17 cellular contexts compared by ENCODE assay signal in genomic region chr7:33773053-33773452, GRCh38.
DNase-seq lines count a peak whose midpoint lies in the region; ATAC-seq and TF ChIP-seq lines count a peak whose summit lies in the region.
"Had no signal": no experiment of that assay in that cellular context is flagged by ENCODE, and none has a peak within 500 bp of the region (broad histone marks: within the 10 kb centered on the region; RNA-seq: fewer than 3 reads in every experiment).

No MANE protein-coding gene starts in this region.

- intact Hi-C loops in MCF 10A (cut with micrococcal nuclease) = no loop called here
- intact Hi-C loops in breast epithelium (cut with DNase I; ENCODE audit: low total_unique reads) = no loop called here
- intact Hi-C loops in left colon (cut with DNase I, micrococcal nuclease) = no loop called here

- no peak overlapping the region for H3K4me3 ChIP-seq in breast epithelium
- no peak overlapping the region for H3K4me3 ChIP-seq in SK-N-SH (ENCODE audit: low read depth in 2 of 2, low read length in 1 of 2)
- no peak overlapping the region for H3K4me3 ChIP-seq in fibroblast of mammary gland (ENCODE audit: control insufficient read depth, low read depth, low read length)
- H3K4me3 ChIP-seq: body of pancreas, pancreas, PC-9, spleen had no signal

- ATAC-seq in HG03175 (IDR thresholded peaks at IDR 0.05; ENCODE audit: unreplicated experiment) = no peak
- no peak for ATAC-seq in left colon
- no peak for ATAC-seq in HG02610 (IDR thresholded peaks at IDR 0.05; ENCODE audit: unreplicated experiment)
- ATAC-seq: body of pancreas, pancreas had no signal

- no peaks in the 10 kb centered on the region for H4K20me1 ChIP-seq in SK-N-SH (ENCODE audit: insufficient read depth)

- no peak overlapping the region for H3K27ac Mint-ChIP-seq in MCF 10A (ENCODE audit: low read depth, unreplicated experiment)

- peak; percentile 32 for DNase-seq in MCF 10A (ENCODE audit: unreplicated experiment)
- DNase-seq in breast epithelium (ENCODE audit: low spot score in 2 of 2) = no peak
- DNase-seq in SK-N-SH = no peak
- peak; percentile 93 for DNase-seq in fibroblast of mammary gland (ENCODE audit: low read depth)
- DNase-seq in left colon = no peak
- no peak for DNase-seq in NCI-H2227 (lab: John Stamatoyannopoulos, UW; ENCODE audit: unreplicated experiment)
- DNase-seq: body of pancreas; effector CD4-positive, alpha-beta T cell; glutamatergic neuron; KG1; NCI-H1436 treated with DMSO at 0.1 percent for 48 hours; NCI-H510A treated with DMSO at 0.1 percent for 48 hours; pancreas; PC-9; spleen had no signal

- no peak overlapping the region for H3K4me3 Mint-ChIP-seq in MCF 10A (ENCODE audit: unreplicated experiment)

- H3K9me3 ChIP-seq in breast epithelium = no peaks in the 10 kb centered on the region
- no peaks in the 10 kb centered on the region for H3K9me3 ChIP-seq in SK-N-SH
- H3K9me3 ChIP-seq: body of pancreas, pancreas, spleen had no signal

- H2AFZ ChIP-seq in SK-N-SH (ENCODE audit: low read depth) = no peak overlapping the region
- H2AFZ ChIP-seq: PC-9 had no signal

- H3K36me3 ChIP-seq in breast epithelium (no peaks in the 10 kb centered on the region), SK-N-SH (replicated peaks in 1 of 2; ENCODE audit: control insufficient read depth in 1 of 2, insufficient read depth in 2 of 2, low read length in 1 of 2) (no peaks in the 10 kb centered on the region)
- H3K36me3 ChIP-seq: pancreas, spleen had no signal

- H3K4me1 Mint-ChIP-seq in MCF 10A (ENCODE audit: insufficient read depth, unreplicated experiment) = peaks cover 20% of the 10 kb centered on the region

- H3K27me3 Mint-ChIP-seq in MCF 10A (ENCODE audit: insufficient read depth, unreplicated experiment) = no peaks in the 10 kb centered on the region

- no peaks in the 10 kb centered on the region for H3K36me3 Mint-ChIP-seq in MCF 10A (ENCODE audit: insufficient read depth, unreplicated experiment)

- H3K9me2 ChIP-seq in SK-N-SH = no peaks in the 10 kb centered on the region

- no peak for TF ChIP-seq RAD21 in SK-N-SH (IDR thresholded peaks at IDR 0.05; ENCODE audit: low read length)

- no peaks in the 10 kb centered on the region for H3K79me2 ChIP-seq in SK-N-SH (ENCODE audit: insufficient read depth)

- TF ChIP-seq EP300 in SK-N-SH (IDR thresholded peaks at IDR 0.05; ENCODE audit: borderline replicate concordance in 1 of 2, low read depth in 1 of 2, low read length in 1 of 2) = no peak

- H3F3A ChIP-seq in SK-N-SH (replicated peaks; ENCODE audit: insufficient read depth) = no peaks in the 10 kb centered on the region

- H3K4me2 ChIP-seq in SK-N-SH = no peak overlapping the region
- H3K4me2 ChIP-seq: PC-9 had no signal

- H3K4me1 ChIP-seq in breast epithelium = no peaks in the 10 kb centered on the region
- no peaks in the 10 kb centered on the region; a peak in 1 of 4 replicates for H3K4me1 ChIP-seq in SK-N-SH (ENCODE audit: control insufficient read depth in 1 of 2, insufficient read depth in 2 of 2, low read depth in 1 of 2, low read length in 1 of 2)
- H3K4me1 ChIP-seq: spleen had no signal

- CTCF ChIA-PET in MCF 10A (lab: Yijun Ruan, JAX) = interaction anchor here (1.2 to 2.6 kb wide), 3 partner anchors 15 to 160 kb away, joined by 3 to 9 read pairs (median 7); no protein-coding TSS in a partner anchor
- CTCF ChIA-PET in SK-N-SH (lab: Yijun Ruan, JAX) = interaction anchor here (1.1 to 1.5 kb wide), 3 partner anchors 14 to 21 kb away, joined by 3 to 6 read pairs (median 4); no protein-coding TSS in a partner anchor

- TF ChIP-seq CTCF in MCF 10A (IDR thresholded peaks at IDR 0.05; ENCODE audit: unreplicated experiment) (no peak), breast epithelium (IDR thresholded peaks at IDR 0.05) (no peak), SK-N-SH (IDR thresholded peaks at IDR 0.05) (no peak), fibroblast of mammary gland (conservative IDR thresholded peaks at IDR 0.05; ENCODE audit: control insufficient read depth, insufficient read depth, low read depth, low read length) (no peak)

- no peaks in the 10 kb centered on the region for H3K9me3 Mint-ChIP-seq in MCF 10A (ENCODE audit: unreplicated experiment)

- H3K27ac ChIP-seq in breast epithelium (no peak overlapping the region), SK-N-SH (ENCODE audit: low read depth in 2 of 2, low read length in 1 of 2) (peak overlapping the region in 1 of 2 experiments; percentile 38; a peak in 2 of 4 replicates)
- H3K27ac ChIP-seq: body of pancreas, pancreas, PC-9, spleen had no signal

- H3K9ac ChIP-seq in SK-N-SH = no peak overlapping the region

- no peak for TF ChIP-seq POLR2A in breast epithelium (IDR thresholded peaks at IDR 0.05)

- POLR2A ChIA-PET in MCF 10A (lab: Yijun Ruan, JAX) = no interaction called here
- POLR2A ChIA-PET in SK-N-SH (lab: Yijun Ruan, JAX) = no interaction called here

- H3K27me3 ChIP-seq in breast epithelium (no peaks in the 10 kb centered on the region), SK-N-SH (ENCODE audit: insufficient read depth) (no peaks in the 10 kb centered on the region)
- H3K27me3 ChIP-seq: body of pancreas, pancreas, spleen had no signal

- no TSS peak for BruUV-seq in MCF 10A (replicated peaks; lab: Mats Ljungman, UMichigan)

TF ChIP-seq in SK-N-SH, 30 proteins besides CTCF, POLR2A, EP300 and RAD21:
- TF ChIP-seq FOXJ3 (CRISPR knock-in tag; IDR thresholded peaks at IDR 0.05) (no peak), FOSL2 (IDR thresholded peaks at IDR 0.05; ENCODE audit: borderline replicate concordance, low read depth) (peak; percentile 15; the same call in 1 of the 2 replicates)

Comparison
In these comparisons a context has a peak if more than half of its experiments do, and no peak if none do; other contexts are left out.
1. DNase-seq: peak in MCF 10A (single experiment) and fibroblast of mammary gland (single experiment); none in breast epithelium (0 of 2), SK-N-SH (single experiment), left colon (0 of 2) and NCI-H2227 (single experiment).